Comparison of ENCODE assay signal across 26 cellular contexts in the genomic region with DNA sequence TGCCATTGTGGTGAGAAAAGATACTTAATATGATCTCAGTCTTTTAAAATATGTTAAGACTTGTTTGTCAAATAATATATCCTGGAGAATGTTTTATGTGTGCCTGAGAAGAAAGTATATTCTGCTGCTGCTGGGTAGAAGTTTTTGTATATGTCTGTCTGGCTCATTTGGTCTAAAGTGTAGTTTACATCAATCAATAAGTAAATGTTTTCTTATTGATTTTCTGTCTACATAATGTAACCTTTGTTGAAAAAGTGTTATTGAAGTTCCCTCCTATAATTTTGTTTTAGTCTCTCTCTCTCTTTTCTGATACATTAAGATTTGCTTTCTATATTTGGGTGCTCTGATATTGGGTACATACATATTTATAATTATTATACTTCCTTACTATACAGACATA.
"Had no signal": no experiment of that assay in that cellular context is flagged by ENCODE, and none has a peak within 500 bp of the region (broad histone marks: within the 10 kb centered on the region; RNA-seq: fewer than 3 reads in every experiment).

No MANE protein-coding gene starts in this region.

- H3K4me3 ChIP-seq: colonic mucosa, coronary artery, dorsolateral prefrontal cortex, esophagus muscularis mucosa, esophagus squamous epithelium, gastrocnemius medialis, gastroesophageal sphincter, heart left ventricle, heart right ventricle had no signal

- H3K27ac ChIP-seq: colonic mucosa, coronary artery, dorsolateral prefrontal cortex, epithelial cell of prostate, esophagus muscularis mucosa, esophagus squamous epithelium, foreskin keratinocyte, gastrocnemius medialis, gastroesophageal sphincter, heart left ventricle, heart right ventricle had no signal

- H3K27me3 ChIP-seq: colonic mucosa, dorsolateral prefrontal cortex, esophagus muscularis mucosa, esophagus squamous epithelium, foreskin keratinocyte, gastrocnemius medialis, gastroesophageal sphincter, heart left ventricle had no signal

- ATAC-seq: effector memory CD8-positive, alpha-beta T cell; esophagus mucosa; foreskin keratinocyte; gastrocnemius medialis; gastroesophageal sphincter; heart left ventricle; heart right ventricle had no signal

- H3K9me3 ChIP-seq: colonic mucosa, esophagus squamous epithelium, gastrocnemius medialis had no signal

- H3K36me3 ChIP-seq: colonic mucosa, esophagus muscularis mucosa, esophagus squamous epithelium, gastrocnemius medialis, gastroesophageal sphincter, heart left ventricle, heart right ventricle had no signal

- FAIRE-seq: endometrium, endothelial cell of umbilical vein, frontal cortex had no signal

- DNase-seq: colonic mucosa; cortex of kidney; dermis blood vessel endothelial cell; dorsolateral prefrontal cortex; effector CD4-positive, alpha-beta T cell; effector CD8-positive, alpha-beta T cell; effector memory CD4-positive, alpha-beta T cell; effector memory CD8-positive, alpha-beta T cell; endodermal cell; erythroblast; esophagus squamous epithelium; foreskin keratinocyte; foreskin melanocyte; gastrocnemius medialis; glutamatergic neuron; head of caudate nucleus; heart left ventricle; heart right ventricle had no signal

- H3K4me1 ChIP-seq: colonic mucosa, esophagus muscularis mucosa, esophagus squamous epithelium, foreskin keratinocyte, gastrocnemius medialis, gastroesophageal sphincter, heart left ventricle, heart right ventricle had no signal
